1 cellular context compared by ENCODE assay signal in genomic region chr12:104667139-104667538, GRCh38.
TF ChIP-seq lines count a peak whose summit lies in the region.

No MANE protein-coding gene starts in this region.

TF ChIP-seq in GM23338, 12 proteins besides CTCF, POLR2A, EP300 and RAD21 (continued from another document):
- TF ChIP-seq ZNF114 (CRISPR knock-in tag; IDR thresholded peaks at IDR 0.05) = no peak
- TF ChIP-seq STAT1 (IDR thresholded peaks at IDR 0.05; ENCODE audit: unreplicated experiment) = no peak
